In the genomic region with DNA sequence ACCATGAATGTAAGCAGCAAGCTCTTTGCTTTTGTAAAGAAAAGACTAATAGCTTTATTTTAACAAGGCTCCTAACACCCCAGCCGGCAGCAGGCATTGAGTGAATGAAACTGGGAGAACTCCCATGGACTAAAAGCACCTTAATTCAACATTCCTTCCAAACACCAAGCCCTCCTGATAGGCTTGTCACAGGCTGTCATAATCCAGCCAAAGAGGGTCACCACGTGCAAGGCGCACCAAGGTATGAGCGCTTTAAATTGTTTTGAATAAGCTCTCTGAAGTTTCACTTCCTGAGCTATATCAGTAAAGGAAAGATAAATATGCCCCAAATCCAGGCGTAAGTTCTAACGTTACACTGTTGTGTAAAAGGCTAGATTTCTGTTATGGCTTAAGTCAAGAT, we compare ENCODE assay signal across 24 cellular contexts.
DNase-seq lines count a peak whose midpoint lies in the region; ATAC-seq, FAIRE-seq and TF ChIP-seq lines count a peak whose summit lies in the region.
"Had no signal": no experiment of that assay in that cellular context is flagged by ENCODE, and none has a peak within 500 bp of the region (broad histone marks: within the 10 kb centered on the region; RNA-seq: fewer than 3 reads in every experiment).

No MANE protein-coding gene starts in this region.

- no peaks in the 10 kb centered on the region for H3K9me3 Mint-ChIP-seq in astrocyte (ENCODE audit: unreplicated experiment)
- H3K9me3 Mint-ChIP-seq in progenitor cell of endocrine pancreas (ENCODE audit: low read depth), result no peaks in the 10 kb centered on the region
- no peaks in the 10 kb centered on the region for H3K9me3 Mint-ChIP-seq in activated CD4-positive, alpha-beta T cell treated with anti-CD3 and anti-CD28 coated beads, Interleukin-2, amount 10 ng/mL, durations not matched to agents 7 days and 5 days
- H3K9me3 Mint-ChIP-seq: activated naive CD8-positive, alpha-beta T cell treated with anti-CD3 and anti-CD28 coated beads, Interleukin-2, amount 50 U/mL, for 24 hours; endodermal cell had no signal

- CTCF ChIA-PET in activated CD4-positive, alpha-beta T cell treated with anti-CD3 and anti-CD28 coated beads, Interleukin-2, amount 10 ng/mL, durations not matched to agents 7 days and 5 days (lab: Charles Lee), result no interaction called here

- no peaks in the 10 kb centered on the region for H3K4me1 ChIP-seq in astrocyte (ENCODE audit: insufficient read depth, low read length)
- peaks cover 41 to 42% of the 10 kb centered on the region in 2 experiments for H3K4me1 ChIP-seq in neutrophil (ENCODE audit: control insufficient read depth in 1 of 2, insufficient read depth in 1 of 2, low read depth in 1 of 2, low read length in 1 of 2)

- no peaks in the 10 kb centered on the region for H4K20me1 ChIP-seq in astrocyte (ENCODE audit: insufficient read depth, low read length)

- no peaks in the 10 kb centered on the region for H3K36me3 ChIP-seq in H7 (replicated peaks; ENCODE audit: control insufficient read depth, insufficient read depth, low read length)
- H3K36me3 ChIP-seq in astrocyte (ENCODE audit: insufficient read depth, low read length), result no peaks in the 10 kb centered on the region
- H3K36me3 ChIP-seq in neutrophil, result no peaks in the 10 kb centered on the region
- H3K36me3 ChIP-seq: thyroid gland had no signal

- H3K36me3 Mint-ChIP-seq in astrocyte (ENCODE audit: low read depth, unreplicated experiment), result no peaks in the 10 kb centered on the region
- no peaks in the 10 kb centered on the region for H3K36me3 Mint-ChIP-seq in progenitor cell of endocrine pancreas (ENCODE audit: insufficient read depth)
- H3K36me3 Mint-ChIP-seq in activated CD4-positive, alpha-beta T cell treated with anti-CD3 and anti-CD28 coated beads, Interleukin-2, amount 10 ng/mL, durations not matched to agents 7 days and 5 days (ENCODE audit: low read depth), result no peaks in the 10 kb centered on the region

- H3K9me3 ChIP-seq in astrocyte (ENCODE audit: insufficient read depth, low read depth, low read length), result no peaks in the 10 kb centered on the region
- H3K9me3 ChIP-seq in neutrophil, result no peaks in the 10 kb centered on the region
- H3K9me3 ChIP-seq: Caco-2, thyroid gland had no signal

- H3K4me3 Mint-ChIP-seq in astrocyte (ENCODE audit: unreplicated experiment) (no peak overlapping the region), progenitor cell of endocrine pancreas (ENCODE audit: low read depth) (no peak overlapping the region)
- H3K4me3 Mint-ChIP-seq in activated CD4-positive, alpha-beta T cell treated with anti-CD3 and anti-CD28 coated beads, Interleukin-2, amount 10 ng/mL, durations not matched to agents 7 days and 5 days, result no peak overlapping the region
- H3K4me3 Mint-ChIP-seq: activated naive CD8-positive, alpha-beta T cell treated with anti-CD3 and anti-CD28 coated beads, Interleukin-2, amount 50 U/mL, for 24 hours; endodermal cell had no signal

- DNase-seq in H7, result peak; percentile 2
- DNase-seq in MV-4-11 (lab: John Stamatoyannopoulos, UW), result peak; percentile 62
- DNase-seq in astrocyte (ENCODE audit: low read depth), result no peak
- DNase-seq in progenitor cell of endocrine pancreas (ENCODE audit: low spot score, unreplicated experiment), result no peak
- DNase-seq in activated CD4-positive, alpha-beta T cell treated with anti-CD3 and anti-CD28 coated beads, Interleukin-2, amount 10 ng/mL, durations not matched to agents 7 days and 5 days, result no peak
- DNase-seq: activated CD4-positive, alpha-beta T cell treated with anti-CD3 and anti-CD28 coated beads, Interleukin-2, amount 50 U/mL, for 48 hours; activated gamma-delta T cell treated with Interleukin-2 at 50 U/mL for 16 hours; activated naive CD8-positive, alpha-beta T cell treated with anti-CD3 and anti-CD28 coated beads, Interleukin-2, amount 50 U/mL, for 24 hours; activated T-cell treated with anti-CD3 and anti-CD28 coated beads, Interleukin-2, amount 50 U/mL, for 48 hours; Caco-2; central memory CD4-positive, alpha-beta T cell; endodermal cell; NCI-H1092 treated with DMSO at 0.1 percent for 48 hours; NCI-H187; NCI-H2171 treated with DMSO at 0.1 percent for 48 hours; NCI-H510A treated with DMSO at 0.1 percent for 48 hours; NK-92 treated with Interleukin-12 subunit alpha and Interleukin-12 subunit beta, amount 100 ng/mL, for 24 hours; thyroid gland had no signal

- ATAC-seq in GM21529 (IDR thresholded peaks at IDR 0.05; ENCODE audit: unreplicated experiment), result no peak
- ATAC-seq: activated naive CD8-positive, alpha-beta T cell treated with anti-CD3 and anti-CD28 coated beads, Interleukin-2, amount 50 U/mL, for 24 hours; HCT116; left lobe of liver; sciatic nerve had no signal

- peaks cover 4% of the 10 kb centered on the region for H3K4me1 Mint-ChIP-seq in astrocyte (ENCODE audit: low read depth, unreplicated experiment)
- peaks cover 10% of the 10 kb centered on the region for H3K4me1 Mint-ChIP-seq in progenitor cell of endocrine pancreas (ENCODE audit: low read depth)
- H3K4me1 Mint-ChIP-seq in activated CD4-positive, alpha-beta T cell treated with anti-CD3 and anti-CD28 coated beads, Interleukin-2, amount 10 ng/mL, durations not matched to agents 7 days and 5 days, result peaks cover 8% of the 10 kb centered on the region

- no peak for FAIRE-seq in astrocyte (lab: Jason Lieb, UNC)
- FAIRE-seq: islet of Langerhans had no signal

- H3K79me2 ChIP-seq in astrocyte (ENCODE audit: insufficient read depth, low read length), result no peaks in the 10 kb centered on the region

- H3K9ac ChIP-seq in astrocyte (ENCODE audit: low read length), result no peak overlapping the region

- no peak overlapping the region for H3K27ac ChIP-seq in astrocyte (ENCODE audit: low read depth, low read length)
- peak overlapping the region; percentile 77 for H3K27ac ChIP-seq in neutrophil
- H3K27ac ChIP-seq: thyroid gland had no signal

- no peak for TF ChIP-seq CTCF in astrocyte (IDR thresholded peaks at IDR 0.05; ENCODE audit: insufficient read depth, low read depth, low read length)
- no peak for TF ChIP-seq CTCF in neutrophil (IDR thresholded peaks at IDR 0.05)
- TF ChIP-seq CTCF in progenitor cell of endocrine pancreas (IDR thresholded peaks at IDR 0.05; ENCODE audit: unreplicated experiment), result no peak

- POLR2A ChIA-PET in activated CD4-positive, alpha-beta T cell treated with anti-CD3 and anti-CD28 coated beads, Interleukin-2, amount 10 ng/mL, durations not matched to agents 7 days and 5 days (lab: Charles Lee), result no interaction called here

- H3K27ac Mint-ChIP-seq in astrocyte (ENCODE audit: unreplicated experiment), result peak overlapping the region; percentile 36
- H3K27ac Mint-ChIP-seq in progenitor cell of endocrine pancreas, result no peak overlapping the region
- H3K27ac Mint-ChIP-seq in activated CD4-positive, alpha-beta T cell treated with anti-CD3 and anti-CD28 coated beads, Interleukin-2, amount 10 ng/mL, durations not matched to agents 7 days and 5 days, result no peak overlapping the region
- H3K27ac Mint-ChIP-seq: activated naive CD8-positive, alpha-beta T cell treated with anti-CD3 and anti-CD28 coated beads, Interleukin-2, amount 50 U/mL, for 24 hours; endodermal cell had no signal

- H2AFZ ChIP-seq in astrocyte (ENCODE audit: low read depth, low read length), result no peak overlapping the region

- no peak overlapping the region for H3K4me2 ChIP-seq in astrocyte (ENCODE audit: low read length)

- H3K4me3 ChIP-seq in H7 (ENCODE audit: insufficient read depth, low read depth, low read length) (no peak overlapping the region), astrocyte (ENCODE audit: insufficient read depth, low read depth, low read length) (no peak overlapping the region), neutrophil (ENCODE audit: low read depth in 1 of 2, low read length in 1 of 2) (peak overlapping the region; percentile 7 to 12)
- H3K4me3 ChIP-seq: thyroid gland had no signal

- H3K27me3 ChIP-seq in H7 (ENCODE audit: control insufficient read depth, insufficient read depth, low read length) (no peaks in the 10 kb centered on the region), astrocyte (ENCODE audit: insufficient read depth, low read length) (no peaks in the 10 kb centered on the region), neutrophil (no peaks in the 10 kb centered on the region)
- H3K27me3 ChIP-seq: thyroid gland had no signal

- no peaks in the 10 kb centered on the region for H3K27me3 Mint-ChIP-seq in astrocyte (ENCODE audit: low read depth, unreplicated experiment)
- H3K27me3 Mint-ChIP-seq in progenitor cell of endocrine pancreas, result no peaks in the 10 kb centered on the region
- H3K27me3 Mint-ChIP-seq in activated CD4-positive, alpha-beta T cell treated with anti-CD3 and anti-CD28 coated beads, Interleukin-2, amount 10 ng/mL, durations not matched to agents 7 days and 5 days, result peaks cover 2% of the 10 kb centered on the region

Comparison
In these comparisons a context has a peak if more than half of its experiments do, and no peak if none do; other contexts are left out.
1. DNase-seq: peak in H7 (single experiment) and MV-4-11 (single experiment); none in astrocyte (single experiment), progenitor cell of endocrine pancreas (single experiment) and activated CD4-positive, alpha-beta T cell treated with anti-CD3 and anti-CD28 coated beads, Interleukin-2, amount 10 ng/mL, durations not matched to agents 7 days and 5 days (single experiment).
2. H3K4me3 ChIP-seq: peak in neutrophil (2 of 2); none in H7 (single experiment) and astrocyte (single experiment).